In genomic region chr18:59893971-59894370, GRCh38 we compare ENCODE assay signal across 17 cellular contexts. TPM values are rescaled to one million over a fixed set of nuclear protein-coding genes. Genes with fewer than 3 reads are reported as not detected.
DNase-seq lines count a peak whose midpoint lies in the region; ATAC-seq and TF ChIP-seq lines count a peak whose summit lies in the region.
"Had no signal": no experiment of that assay in that cellular context is flagged by ENCODE, and none has a peak within 500 bp of the region (broad histone marks: within the 10 kb centered on the region; RNA-seq: fewer than 3 reads in every experiment).

No MANE protein-coding gene starts in this region.

- DNase-seq in mammary epithelial cell (peak; percentile 67), MCF 10A (ENCODE audit: unreplicated experiment) (no peak), PC-3 (peak; percentile 45), endodermal cell (peak; percentile 5), immature natural killer cell (no peak), HT-29 (ENCODE audit: low spot score) (no peak), NCI-H1436 treated with DMSO at 0.1 percent for 48 hours (lab: John Stamatoyannopoulos, UW) (no peak)
- DNase-seq: Calu3; CD8-positive, alpha-beta T cell; DMS79 treated with DMSO at 0.1 percent for 48 hours; EL; HCEC 1CT had no signal

- no peak overlapping the region for H3K27ac ChIP-seq in mammary epithelial cell (ENCODE audit: insufficient read depth, low read depth, low read length)
- H3K27ac ChIP-seq in PC-3 (ENCODE audit: low read length) = no peak overlapping the region
- H3K27ac ChIP-seq in endodermal cell (ENCODE audit: low read depth, low read length) = no peak overlapping the region
- H3K27ac ChIP-seq: BLaER1 treated with 17β-estradiol and CSF1 and Interleukin-3, amounts not matched to agents 10 nM and 100 nM had no signal

- intact Hi-C loops in mammary epithelial cell (cut with micrococcal nuclease) (no loop called here), MCF 10A (cut with micrococcal nuclease) (no loop called here), PC-3 (cut with micrococcal nuclease) (no loop called here)

- no peak overlapping the region for H2AFZ ChIP-seq in mammary epithelial cell (ENCODE audit: low read depth, low read length)
- no peak overlapping the region for H2AFZ ChIP-seq in PC-3 (ENCODE audit: low read length)
- H2AFZ ChIP-seq: GM23338 had no signal

- H3K9ac ChIP-seq in mammary epithelial cell (ENCODE audit: insufficient read depth, low read length) (no peak overlapping the region), PC-3 (ENCODE audit: low read length) (no peak overlapping the region), endodermal cell (ENCODE audit: extremely low read depth, low read length, poor library complexity, severe bottlenecking) (no peak overlapping the region)
- H3K9ac ChIP-seq: BLaER1 treated with 17β-estradiol and CSF1 and Interleukin-3, amounts not matched to agents 10 nM and 100 nM had no signal

- H3K9me3 ChIP-seq in mammary epithelial cell (replicated peaks; ENCODE audit: insufficient read depth, low read length) = no peaks in the 10 kb centered on the region
- no peaks in the 10 kb centered on the region for H3K9me3 ChIP-seq in PC-3 (ENCODE audit: low read length)
- H3K9me3 ChIP-seq in endodermal cell (ENCODE audit: control insufficient read depth, low read length) = no peaks in the 10 kb centered on the region
- H3K9me3 ChIP-seq: BLaER1 treated with 17β-estradiol and CSF1 and Interleukin-3, amounts not matched to agents 10 nM and 100 nM had no signal

- H3K4me3 ChIP-seq in mammary epithelial cell (replicated peaks in 1 of 3; ENCODE audit: insufficient read depth in 1 of 3, low read depth in 2 of 3, low read length in 3 of 3) = no peak overlapping the region
- H3K4me3 ChIP-seq in PC-3 (ENCODE audit: low read length) = no peak overlapping the region
- H3K4me3 ChIP-seq in endodermal cell (ENCODE audit: low read length) = no peak overlapping the region
- H3K4me3 ChIP-seq: BLaER1 treated with 17β-estradiol and CSF1 and Interleukin-3, amounts not matched to agents 10 nM and 100 nM; GM12878; GM23338 had no signal

- H3K27ac Mint-ChIP-seq in MCF 10A (ENCODE audit: low read depth, unreplicated experiment) (no peak overlapping the region), endodermal cell (no peak overlapping the region), immature natural killer cell (peak overlapping the region in 1 of 6 donors; percentile 7)
- H3K27ac Mint-ChIP-seq: B cell; CD8-positive, alpha-beta T cell; GM23338; IgD-negative memory B cell had no signal

- H3K4me1 Mint-ChIP-seq in MCF 10A (ENCODE audit: insufficient read depth, unreplicated experiment) (no peaks in the 10 kb centered on the region), endodermal cell (peaks cover 25% of the 10 kb centered on the region), immature natural killer cell (peaks cover 2% of the 10 kb centered on the region in 2 donors)

- H3F3A ChIP-seq in PC-3 (ENCODE audit: low read length, unreplicated experiment) = no peaks in the 10 kb centered on the region

- H3K4me2 ChIP-seq in mammary epithelial cell (ENCODE audit: insufficient read depth, low read depth, low read length) (no peak overlapping the region), PC-3 (ENCODE audit: low read length) (no peak overlapping the region)
- H3K4me2 ChIP-seq: GM23338 had no signal

- BruUV-seq in mammary epithelial cell (replicated peaks; lab: Mats Ljungman, UMichigan) (no TSS peak), MCF 10A (replicated peaks; lab: Mats Ljungman, UMichigan) (no TSS peak), PC-3 (replicated peaks; lab: Mats Ljungman, UMichigan) (no TSS peak)

- no peaks in the 10 kb centered on the region for H3K27me3 ChIP-seq in mammary epithelial cell (ENCODE audit: insufficient read depth, low read length)
- H3K27me3 ChIP-seq in PC-3 (ENCODE audit: low read length) = no peaks in the 10 kb centered on the region
- H3K27me3 ChIP-seq in endodermal cell (ENCODE audit: control insufficient read depth, insufficient read depth, low read length, poor library complexity, severe bottlenecking) = peaks cover 11% of the 10 kb centered on the region
- H3K27me3 ChIP-seq: BLaER1 treated with 17β-estradiol and CSF1 and Interleukin-3, amounts not matched to agents 10 nM and 100 nM had no signal

- TF ChIP-seq CTCF in mammary epithelial cell (conservative IDR thresholded peaks at IDR 0.05 in 1 of 2, IDR thresholded peaks at IDR 0.05 in 1 of 2; ENCODE audit: extremely low read depth in 1 of 2, insufficient read depth in 1 of 2, low read depth in 1 of 2, low read length in 2 of 2) = no peak
- TF ChIP-seq CTCF in MCF 10A (IDR thresholded peaks at IDR 0.05; ENCODE audit: unreplicated experiment) = no peak
- no peak for TF ChIP-seq CTCF in PC-3 (conservative IDR thresholded peaks at IDR 0.05; ENCODE audit: low read depth, low read length)
- TF ChIP-seq CTCF in endodermal cell (conservative IDR thresholded peaks at IDR 0.05) = no peak

- H3K9me3 Mint-ChIP-seq in MCF 10A (ENCODE audit: unreplicated experiment) (no peaks in the 10 kb centered on the region), endodermal cell (no peaks in the 10 kb centered on the region), immature natural killer cell (no peaks in the 10 kb centered on the region)
- H3K9me3 Mint-ChIP-seq: CD8-positive, alpha-beta T cell; GM23338; IgD-negative memory B cell had no signal

- H3K4me1 ChIP-seq in mammary epithelial cell (ENCODE audit: insufficient read depth, low read length) = peaks cover 6% of the 10 kb centered on the region
- peaks cover 27% of the 10 kb centered on the region for H3K4me1 ChIP-seq in PC-3 (ENCODE audit: insufficient read depth, low read length)
- H3K4me1 ChIP-seq in endodermal cell (ENCODE audit: control insufficient read depth, insufficient read depth, low read length) = peaks cover 6% of the 10 kb centered on the region

- H3K4me3 Mint-ChIP-seq in MCF 10A (ENCODE audit: unreplicated experiment) = no peak overlapping the region
- no peak overlapping the region for H3K4me3 Mint-ChIP-seq in endodermal cell
- no peak overlapping the region for H3K4me3 Mint-ChIP-seq in immature natural killer cell
- H3K4me3 Mint-ChIP-seq: B cell; CD8-positive, alpha-beta T cell; GM23338 had no signal

- dilution Hi-C loops in mammary epithelial cell (cut with HindIII; ENCODE audit: low sequenced_read_pairs) = no loop called here

- no peaks in the 10 kb centered on the region for H3K9me2 ChIP-seq in PC-3 (replicated peaks; ENCODE audit: low read length)

- in situ Hi-C loops in mammary epithelial cell (cut with MboI; ENCODE audit: low sequenced_read_pairs in 2 of 2) = no loop called here

- POLR2A ChIA-PET in MCF 10A (lab: Yijun Ruan, JAX) (interaction anchor here (1.4 kb wide), 1 partner anchor 11 kb away, joined by 3 read pairs; no protein-coding TSS in a partner anchor), PC-3 (lab: Charles Lee; ENCODE audit: unreplicated experiment) (no interaction called here)

- ATAC-seq in PC-3 = peak; percentile 64
- ATAC-seq: CD8-positive, alpha-beta T cell; GM12878; GM23338 had no signal

- H4K20me1 ChIP-seq in mammary epithelial cell (ENCODE audit: insufficient read depth, low read length) (no peaks in the 10 kb centered on the region), PC-3 (ENCODE audit: low read length) (no peaks in the 10 kb centered on the region)

- CTCF ChIA-PET in mammary epithelial cell (lab: Charles Lee; ENCODE audit: low non-redundant PET) (no interaction called here), MCF 10A (lab: Yijun Ruan, JAX) (interaction anchor here (1.1 to 1.6 kb wide), 2 partner anchors 11 to 435 kb away, joined by 3 to 5 read pairs; no protein-coding TSS in a partner anchor), PC-3 (lab: Charles Lee) (no interaction called here)

- no peaks in the 10 kb centered on the region for H3K27me3 Mint-ChIP-seq in MCF 10A (ENCODE audit: insufficient read depth, unreplicated experiment)
- H3K27me3 Mint-ChIP-seq in endodermal cell (ENCODE audit: insufficient read depth) = peaks cover 3% of the 10 kb centered on the region
- H3K27me3 Mint-ChIP-seq in immature natural killer cell (ENCODE audit: low read depth in 3 of 3) = peaks cover 0 to 2% (median 1%) of the 10 kb centered on the region in 3 donors
- H3K27me3 Mint-ChIP-seq: B cell, IgD-negative memory B cell had no signal

- 37% methylated on average over 6 of the region's 6 CpGs for WGBS in mammary epithelial cell (ENCODE audit: low coverage, missing lambda C conversion rate)
- WGBS in endodermal cell (ENCODE audit: insufficient coverage in 1 of 2, insufficient read length in 1 of 2), 2 experiments = 95 to 100% methylated on average over 4 to 5 of the region's 6 CpGs

- H3K36me3 Mint-ChIP-seq in MCF 10A (ENCODE audit: insufficient read depth, unreplicated experiment) (peaks cover 5% of the 10 kb centered on the region), endodermal cell (ENCODE audit: low read depth) (no peaks in the 10 kb centered on the region), immature natural killer cell (no peaks in the 10 kb centered on the region)
- H3K36me3 Mint-ChIP-seq: CD8-positive, alpha-beta T cell; IgD-negative memory B cell had no signal

- H3K36me3 ChIP-seq in mammary epithelial cell (ENCODE audit: insufficient read depth, low read length) = no peaks in the 10 kb centered on the region
- H3K36me3 ChIP-seq in PC-3 (ENCODE audit: low read depth, low read length) = no peaks in the 10 kb centered on the region
- no peaks in the 10 kb centered on the region for H3K36me3 ChIP-seq in endodermal cell (ENCODE audit: control insufficient read depth, insufficient read depth, low read length)
- H3K36me3 ChIP-seq: BLaER1 treated with 17β-estradiol and CSF1 and Interleukin-3, amounts not matched to agents 10 nM and 100 nM had no signal

- H3K79me2 ChIP-seq in mammary epithelial cell (ENCODE audit: insufficient read depth, low read length) = peaks cover 5% of the 10 kb centered on the region
- H3K79me2 ChIP-seq in PC-3 (ENCODE audit: low read length) = peaks cover 15% of the 10 kb centered on the region

RNA-seq across cellular contexts. Expression of gene PMAIP1, which starts 5.8 kb away (rescaled TPM):
- total RNA-seq in mammary epithelial cell = 10 to 100 TPM; 17.8 to 34.3 TPM
- polyA plus RNA-seq in mammary epithelial cell = 14.4 TPM
- 4.2 TPM for polyA minus RNA-seq in mammary epithelial cell
- total RNA-seq in MCF 10A (2022) = 21.7 and 28.0 TPM in 2 replicates
- 39.2 and 41.5 TPM in 2 replicates for total RNA-seq in PC-3 (2014; rRNA removed)
- 100 to 1,000 TPM in 1 of 2 donors, 10 to 100 TPM in 1; 56.6 to 106 TPM for total RNA-seq in endodermal cell
- polyA plus RNA-seq in endodermal cell (2013, experiment 1 of 2) = 17.2 TPM
- 10.3 TPM for polyA plus RNA-seq in endodermal cell (2013, experiment 2 of 2)
- 10 to 100 TPM; 34.6 to 77.8 (median 58.9) TPM for polyA plus RNA-seq in immature natural killer cell
- total RNA-seq in HT-29 (2014; rRNA removed; shearing (Covaris generic)) = 10.4 and 10.5 TPM in 2 replicates

Comparison
In these comparisons a context has a peak if more than half of its experiments do, and no peak if none do; other contexts are left out.
1. DNase-seq: peak in mammary epithelial cell (single experiment), PC-3 (single experiment) and endodermal cell (single experiment); none in MCF 10A (single experiment), immature natural killer cell (0 of 3), HT-29 (single experiment) and NCI-H1436 treated with DMSO at 0.1 percent for 48 hours (single experiment).